In the genomic region with DNA sequence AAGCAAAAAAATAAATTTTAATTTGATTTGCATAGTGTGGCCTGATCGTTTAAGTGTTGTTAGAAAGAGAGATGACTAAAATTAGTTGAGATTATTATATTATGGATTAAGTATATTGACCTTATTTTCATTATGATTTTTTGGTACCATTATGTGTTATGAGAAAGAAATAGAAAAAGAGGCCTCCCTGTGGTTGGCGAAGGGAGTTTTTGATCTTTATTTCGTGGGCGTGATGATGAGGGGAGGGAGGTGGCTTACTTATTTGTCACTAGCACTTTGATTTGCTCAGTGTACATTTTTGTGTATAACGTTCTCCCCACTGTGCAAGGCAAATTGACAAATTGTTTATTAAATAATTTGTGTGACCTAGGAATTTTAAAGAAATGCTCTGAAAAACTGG, we compare ENCODE assay signal across 1 cellular context.
TF ChIP-seq lines count a peak whose summit lies in the region.

No MANE protein-coding gene starts in this region.

TF ChIP-seq in H1, 55 proteins besides CTCF, POLR2A, EP300 and RAD21:
- no peak for TF ChIP-seq CREB1 (IDR thresholded peaks at IDR 0.05)
- no peak for TF ChIP-seq CTBP2 (IDR thresholded peaks at IDR 0.05; ENCODE audit: borderline replicate concordance, insufficient read depth, insufficient read length, low read length)
- TF ChIP-seq JUN (IDR thresholded peaks at IDR 0.05; ENCODE audit: low read depth, low read length) = no peak
- TF ChIP-seq HDAC2 (IDR thresholded peaks at IDR 0.05; ENCODE audit: borderline replicate concordance in 1 of 2, low read depth in 2 of 2, low read length in 2 of 2) = no peak
- TF ChIP-seq ZNF274 (IDR thresholded peaks at IDR 0.05; ENCODE audit: borderline replicate concordance, extremely low read depth, low read length) = no peak
- TF ChIP-seq JUND (IDR thresholded peaks at IDR 0.05; ENCODE audit: low read length) = no peak
- TF ChIP-seq, protein P1, sequence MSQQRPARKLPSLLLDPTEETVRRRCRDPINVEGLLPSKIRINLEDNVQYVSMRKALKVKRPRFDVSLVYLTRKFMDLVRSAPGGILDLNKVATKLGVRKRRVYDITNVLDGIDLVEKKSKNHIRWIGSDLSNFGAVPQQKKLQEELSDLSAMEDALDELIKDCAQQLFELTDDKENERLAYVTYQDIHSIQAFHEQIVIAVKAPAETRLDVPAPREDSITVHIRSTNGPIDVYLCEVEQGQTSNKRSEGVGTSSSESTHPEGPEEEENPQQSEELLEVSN (IDR thresholded peaks at IDR 0.05) = no peak
- no peak for TF ChIP-seq POLR2AphosphoS5 (IDR thresholded peaks at IDR 0.05; ENCODE audit: low read depth, low read length)
- no peak for TF ChIP-seq FOSL1 (IDR thresholded peaks at IDR 0.05; ENCODE audit: insufficient read depth, low read depth, low read length)
- TF ChIP-seq, protein P2, sequence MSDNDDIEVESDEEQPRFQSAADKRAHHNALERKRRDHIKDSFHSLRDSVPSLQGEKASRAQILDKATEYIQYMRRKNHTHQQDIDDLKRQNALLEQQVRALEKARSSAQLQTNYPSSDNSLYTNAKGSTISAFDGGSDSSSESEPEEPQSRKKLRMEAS (IDR thresholded peaks at IDR 0.05) = no peak
- TF ChIP-seq, protein P3, sequence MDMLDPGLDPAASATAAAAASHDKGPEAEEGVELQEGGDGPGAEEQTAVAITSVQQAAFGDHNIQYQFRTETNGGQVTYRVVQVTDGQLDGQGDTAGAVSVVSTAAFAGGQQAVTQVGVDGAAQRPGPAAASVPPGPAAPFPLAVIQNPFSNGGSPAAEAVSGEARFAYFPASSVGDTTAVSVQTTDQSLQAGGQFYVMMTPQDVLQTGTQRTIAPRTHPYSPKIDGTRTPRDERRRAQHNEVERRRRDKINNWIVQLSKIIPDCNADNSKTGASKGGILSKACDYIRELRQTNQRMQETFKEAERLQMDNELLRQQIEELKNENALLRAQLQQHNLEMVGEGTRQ (IDR thresholded peaks at IDR 0.05; ENCODE audit: low read length) = no peak
- TF ChIP-seq KDM1A (IDR thresholded peaks at IDR 0.05; ENCODE audit: borderline replicate concordance, low read length) = no peak
- no peak for TF ChIP-seq RFX5 (IDR thresholded peaks at IDR 0.05; ENCODE audit: borderline replicate concordance, low read depth, low read length)
- TF ChIP-seq RBBP5 (IDR thresholded peaks at IDR 0.05; ENCODE audit: borderline replicate concordance, low read depth, low read length) = no peak
- no peak for TF ChIP-seq SIX5 (IDR thresholded peaks at IDR 0.05; ENCODE audit: low read depth, low read length)
- no peak for TF ChIP-seq MAFK (IDR thresholded peaks at IDR 0.05; ENCODE audit: low read depth, low read length)
- TF ChIP-seq KDM5A (IDR thresholded peaks at IDR 0.05; ENCODE audit: low read length) = no peak
